ENCODE assay signal across 27 cellular contexts in genomic region chr2:140508756-140509155, GRCh38.
"Had no signal": no experiment of that assay in that cellular context is flagged by ENCODE, and none has a peak within 500 bp of the region (broad histone marks: within the 10 kb centered on the region; RNA-seq: fewer than 3 reads in every experiment).

No MANE protein-coding gene starts in this region.

- H3K9me3 ChIP-seq: ascending aorta, body of pancreas, SJCRH30, SK-N-SH had no signal

- H3K9ac ChIP-seq: KMS-11, SK-N-SH had no signal

- H3K4me1 ChIP-seq: ascending aorta, body of pancreas, SJCRH30 had no signal

- H3K27me3 ChIP-seq: ascending aorta, body of pancreas, SJCRH30 had no signal

- H3K4me3 ChIP-seq: ascending aorta, body of pancreas, SJCRH30 had no signal

- H3K36me3 ChIP-seq: ascending aorta, SJCRH30 had no signal

- DNase-seq: activated CD4-positive, alpha-beta memory T cell treated with anti-CD3 and anti-CD28 coated beads for 36 hours; activated CD4-positive, alpha-beta T cell treated with anti-CD3 and anti-CD28 coated beads, Interleukin-2, amount 10 ng/mL, durations not matched to agents 7 days and 5 days; activated CD4-positive, CD25-positive, alpha-beta regulatory T cell; activated CD8-positive, alpha-beta memory T cell treated with anti-CD3 and anti-CD28 coated beads for 24 hours; activated effector memory CD4-positive, alpha-beta T cell treated with anti-CD3 and anti-CD28 coated beads, Interleukin-2, amount 50 U/mL, for 16 hours; activated naive CD4-positive, alpha-beta T cell treated with Interleukin-2 at 50 U/mL for 16 hours; activated naive CD8-positive, alpha-beta T cell treated with anti-CD3 and anti-CD28 coated beads, Interleukin-2, amount 50 U/mL, for 24 hours; activated T-cell treated with anti-CD3 and anti-CD28 coated beads, Interleukin-2, amount 50 U/mL, for 4 hours; amniotic stem cell; body of pancreas; central memory CD4-positive, alpha-beta T cell; MV-4-11; NCI-H1092 treated with DMSO at 0.1 percent for 48 hours; NCI-H1417 treated with DMSO at 0.1 percent for 48 hours; NCI-H187; NCI-H2081; NCI-H446; Right ventricle myocardium superior; SJCRH30; SK-N-SH; T-helper 1 cell had no signal

- H3K27ac ChIP-seq: ascending aorta, body of pancreas, KMS-11, RWPE1, SJCRH30, VCaP had no signal

- ATAC-seq: activated naive CD4-positive, alpha-beta T cell treated with anti-CD3 and anti-CD28 coated beads, Interleukin-2, amount 50 U/mL, for 72 hours; activated naive CD8-positive, alpha-beta T cell treated with anti-CD3 and anti-CD28 coated beads, Interleukin-2, amount 50 U/mL, for 24 hours; activated T-cell treated with anti-CD3 and anti-CD28 coated beads, Interleukin-2, amount 50 U/mL, for 4 hours; body of pancreas; Panc1 had no signal

- H3K4me2 ChIP-seq: KMS-11, SK-N-SH had no signal
